In the genomic region with DNA sequence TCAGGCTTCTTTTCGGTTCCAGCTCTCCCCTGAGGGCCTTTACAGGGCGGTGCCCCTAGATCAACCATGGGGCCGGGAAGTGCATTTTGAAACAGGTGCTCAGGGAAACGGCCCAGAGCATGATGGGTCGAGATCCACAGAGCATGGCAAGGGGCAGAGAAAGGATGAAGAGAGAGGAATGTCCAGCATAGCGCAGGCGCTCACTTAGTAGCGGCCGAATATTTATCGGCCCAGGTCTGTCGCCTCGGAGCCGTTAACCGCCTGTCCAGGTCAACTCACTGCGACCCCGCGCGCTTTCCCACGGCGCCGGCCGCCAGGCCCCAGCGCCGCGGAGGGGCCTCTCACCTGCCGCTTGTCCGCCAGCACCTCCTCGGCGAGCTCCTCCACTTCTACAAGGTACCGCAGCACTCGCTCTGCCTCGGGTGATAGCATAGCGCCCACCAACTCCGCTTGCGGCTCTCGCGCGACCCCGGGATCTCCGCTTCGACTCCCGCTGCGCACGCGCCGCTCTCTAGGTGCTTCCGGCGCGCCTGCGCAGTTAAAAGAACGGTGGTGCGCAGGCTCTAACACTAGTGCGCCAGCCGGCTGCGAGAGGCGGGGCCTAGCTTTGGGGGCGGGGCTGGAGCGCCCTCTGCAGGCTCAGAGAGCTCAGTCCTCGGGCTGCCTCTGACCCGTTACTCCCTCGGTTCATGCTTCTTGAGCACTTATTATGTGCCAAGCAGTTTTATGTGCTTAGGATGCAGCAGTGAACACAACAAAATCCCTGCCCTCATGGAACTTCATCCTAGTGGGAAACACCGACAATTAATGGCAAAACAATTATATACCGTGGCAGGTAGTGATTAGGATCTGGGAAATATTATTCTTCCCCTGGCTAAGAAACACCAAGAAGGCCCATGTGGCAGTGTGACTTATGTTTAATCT, we compare ENCODE assay signal across 8 cellular contexts. TPM values are rescaled to one million over a fixed set of nuclear protein-coding genes. Genes with fewer than 3 reads are reported as not detected.
DNase-seq lines count a peak whose midpoint lies in the region; ATAC-seq and TF ChIP-seq lines count a peak whose summit lies in the region.

A gene (minus strand): TSS at position 517 of the 924 bp plus-strand sequence. CDS start 85 bp downstream, at position 432.

- H2AK5ac ChIP-seq in IMR-90 (ENCODE audit: low read depth, low read length): peak within 1 kb of the TSS; percentile 32; the same call in 1 of the 2 replicates

- TF ChIP-seq CTCF in IMR-90 (conservative IDR thresholded peaks at IDR 0.05; ENCODE audit: low read depth, low read length): peak; percentile 98
- TF ChIP-seq CTCF in OCI-LY3 (IDR thresholded peaks at IDR 0.05; ENCODE audit: low read depth, low read length): peak; percentile 94
- peak; percentile 96 for TF ChIP-seq CTCF in mucosa of descending colon (IDR thresholded peaks at IDR 0.05)

- dilution Hi-C loops in IMR-90 (cut with HindIII; ENCODE audit: low sequenced_read_pairs, unreplicated experiment): no loop called here

- peak within 1 kb of the TSS; percentile 75; the same call in 1 of the 2 replicates for H3K56ac ChIP-seq in IMR-90 (ENCODE audit: extremely low read depth, insufficient read depth, low read length)

- no peaks in the 10 kb centered on the region for H3K9me1 ChIP-seq in IMR-90 (ENCODE audit: insufficient read depth, low read length)

- no peaks in the 10 kb centered on the region; the same call in 1 of the 2 replicates for H4K20me1 ChIP-seq in IMR-90 (ENCODE audit: insufficient read depth, low read length)
- H4K20me1 ChIP-seq in OCI-LY3 (ENCODE audit: insufficient read depth, low read length): peaks cover 17% of the 10 kb centered on the region

- peaks cover 16 to 30% of the 10 kb centered on the region in 2 experiments for H3K79me1 ChIP-seq in IMR-90 (ENCODE audit: low read depth in 1 of 2, low read length in 2 of 2)

- H2BK5ac ChIP-seq in IMR-90 (ENCODE audit: low read depth, low read length, poor library complexity, severe bottlenecking): peak within 1 kb of the TSS; percentile 40

- peak within 1 kb of the TSS; percentile 43 for H3K4ac ChIP-seq in IMR-90 (ENCODE audit: low read depth, low read length)

- 0 out of 2 replicates have a peak within 1 kb of the TSS, but pooled peaks have one; percentile 44 for H4K5ac ChIP-seq in IMR-90 (ENCODE audit: low read depth, low read length)

- peak within 1 kb of the TSS; percentile 84; the same call in 1 of the 2 replicates for H3K23ac ChIP-seq in IMR-90 (ENCODE audit: low read depth, low read length)

- H2AFZ ChIP-seq in IMR-90 (replicated peaks; ENCODE audit: low read length, poor library complexity) (peak within 1 kb of the TSS; percentile 97), OCI-LY3 (ENCODE audit: low read depth, low read length) (peak within 1 kb of the TSS; percentile 28; the same call in 1 of the 2 replicates)

- peaks cover 6% of the 10 kb centered on the region for H3K4me1 ChIP-seq in IMR-90 (ENCODE audit: control insufficient read depth, insufficient read depth, low read length)
- H3K4me1 ChIP-seq in OCI-LY3 (ENCODE audit: low read length): peaks cover 24% of the 10 kb centered on the region
- H3K4me1 ChIP-seq in mucosa of descending colon (ENCODE audit: low read depth): peaks cover 7% of the 10 kb centered on the region

- 0% methylated on average over 44 of the region's 63 CpGs; no CpG with 5 or more reads in 1 of the 2 experiments for WGBS in IMR-90 (ENCODE audit: extremely low coverage in 2 of 2, insufficient read length in 1 of 2), 2 experiments

- no TSS peak for BruUV-seq in IMR-90 (replicated peaks; lab: Mats Ljungman, UMichigan)

- POLR2A ChIA-PET in IMR-90 (lab: Charles Lee; ENCODE audit: unreplicated experiment): interaction anchor here (0.6 kb wide), 1 partner anchor 71 kb away, joined by 3 read pairs; no protein-coding TSS in a partner anchor

- CTCF ChIA-PET in IMR-90 (lab: Yijun Ruan, JAX): interaction anchor here (0.8 to 1.4 kb wide), 10 partner anchors 12 to 140 kb away, joined by 3 to 6 read pairs (median 3); no protein-coding TSS in a partner anchor

- no peak within 1 kb of the TSS for H3K18ac ChIP-seq in IMR-90 (ENCODE audit: low read depth, low read length)

- peak within 1 kb of the TSS; percentile 83 for H3K4me3 ChIP-seq in IMR-90 (ENCODE audit: insufficient read depth, low read depth, low read length)
- peak within 1 kb of the TSS; percentile 94 for H3K4me3 ChIP-seq in OCI-LY3 (ENCODE audit: low read length)
- H3K4me3 ChIP-seq in mucosa of descending colon: peak within 1 kb of the TSS; percentile 90

- H3K36me3 ChIP-seq in IMR-90 (ENCODE audit: control insufficient read depth, insufficient read depth, low read length) (peaks cover 20% of the 10 kb centered on the region), OCI-LY3 (replicated peaks; ENCODE audit: low read depth, low read length) (peaks cover 36% of the 10 kb centered on the region), mucosa of descending colon (ENCODE audit: low read depth) (peaks cover 15% of the 10 kb centered on the region)

- H2BK20ac ChIP-seq in IMR-90 (ENCODE audit: low read depth, low read length): no peak within 1 kb of the TSS

- H3K14ac ChIP-seq in IMR-90 (replicated peaks; ENCODE audit: low read depth, low read length): peak within 1 kb of the TSS; percentile 57; the same call in 1 of the 2 replicates

- peak within 1 kb of the TSS; percentile 41 for H4K91ac ChIP-seq in IMR-90 (ENCODE audit: insufficient read depth, low read depth, low read length)

- H2AK9ac ChIP-seq in IMR-90 (replicated peaks; ENCODE audit: low read depth, low read length, poor library complexity): peak within 1 kb of the TSS; percentile 77

- no peak within 1 kb of the TSS for H2BK120ac ChIP-seq in IMR-90 (ENCODE audit: low read depth, low read length)

- ATAC-seq in GM21529 (IDR thresholded peaks at IDR 0.05; ENCODE audit: unreplicated experiment) (peak; percentile 86), IMR-90 (ENCODE audit: low read depth) (peak; percentile 100), mucosa of descending colon (peak; percentile 100)

- no peak within 1 kb of the TSS for H2BK15ac ChIP-seq in IMR-90 (ENCODE audit: low read depth, low read length)

- TF ChIP-seq RAD21 in IMR-90 (IDR thresholded peaks at IDR 0.05; ENCODE audit: low read length): peak; percentile 67

- H3K9me3 ChIP-seq in IMR-90 (ENCODE audit: control insufficient read depth, insufficient read depth, low read length) (peaks cover 2% of the 10 kb centered on the region; the same call in 1 of the 2 replicates), OCI-LY3 (ENCODE audit: insufficient read depth, low read length) (no peaks in the 10 kb centered on the region), mucosa of descending colon (no peaks in the 10 kb centered on the region)

- intact Hi-C loops in IMR-90 (cut with micrococcal nuclease) (loop anchor here (1.0 to 2.0 kb wide), 3 partner anchors 99 to 141 kb away; no protein-coding TSS in a partner anchor), mucosa of descending colon (cut with DNase I, micrococcal nuclease) (loop anchor here in 1 of 2 donors (10.0 kb wide), 1 partner anchor 97 kb away; no protein-coding TSS in a partner anchor)

- DNase-seq in DMS53 treated with DMSO at 0.1 percent for 48 hours (lab: John Stamatoyannopoulos, UW; ENCODE audit: unreplicated experiment) (peak; percentile 92), IMR-90 (peak; percentile 93), epithelial cell of prostate (ENCODE audit: low read depth, low spot score) (peak; percentile 62), mucosa of descending colon (peak; percentile 96 to 98 (median 97))
- DNase-seq in activated CD8-positive, alpha-beta memory T cell treated with anti-CD3 and anti-CD28 coated beads, Interleukin-2, amount 50 U/mL, for 48 hours: peak; percentile 98
- DNase-seq in stimulated activated CD8-positive, alpha-beta memory T cell treated with anti-CD3 and anti-CD28 coated beads, Interleukin-4, amount 100 ng/mL, for 1 hour (ENCODE audit: low read depth in 2 of 2, low spot score in 1 of 2): peak; percentile 94 to 96

- H3K27ac ChIP-seq in IMR-90 (ENCODE audit: insufficient read depth, low read length) (peak within 1 kb of the TSS; percentile 66), OCI-LY3 (ENCODE audit: low read length) (peak within 1 kb of the TSS; percentile 39), epithelial cell of prostate (peak within 1 kb of the TSS; percentile 9)

- peaks cover 10% of the 10 kb centered on the region for H3K27me3 ChIP-seq in IMR-90 (ENCODE audit: control insufficient read depth, insufficient read depth, low read length)
- H3K27me3 ChIP-seq in OCI-LY3 (ENCODE audit: low read depth, low read length): no peaks in the 10 kb centered on the region

- H3K79me2 ChIP-seq in OCI-LY3 (ENCODE audit: low read length): peaks cover 38% of the 10 kb centered on the region

- TF ChIP-seq POLR2A in IMR-90 (IDR thresholded peaks at IDR 0.05; ENCODE audit: low read depth, low read length): peak; percentile 87

- H3K4me2 ChIP-seq in IMR-90 (ENCODE audit: low read depth, low read length) (peak within 1 kb of the TSS; percentile 97), OCI-LY3 (ENCODE audit: low read length) (peak within 1 kb of the TSS; percentile 99)

- H4K8ac ChIP-seq in IMR-90 (ENCODE audit: low read depth in 2 of 2, low read length in 2 of 2): peak within 1 kb of the TSS; percentile 89 to 93

- in situ Hi-C loops in IMR-90 (cut with MboI; ENCODE audit: low sequenced_read_pairs): loop anchor here (10.0 kb wide), 2 partner anchors 97 to 127 kb away; no protein-coding TSS in a partner anchor

- peak within 1 kb of the TSS; percentile 82 for H3K9ac ChIP-seq in IMR-90 (ENCODE audit: low read depth, low read length)
- H3K9ac ChIP-seq in OCI-LY3 (ENCODE audit: low read length): peak within 1 kb of the TSS; percentile 95

TF ChIP-seq in IMR-90, 13 proteins besides CTCF, POLR2A, EP300 and RAD21 (continues in another document):
- TF ChIP-seq CEBPB (IDR thresholded peaks at IDR 0.05; ENCODE audit: low read depth, low read length) (no peak), CHD1 (IDR thresholded peaks at IDR 0.05; ENCODE audit: low read depth, low read length) (no peak), NFE2L2 (IDR thresholded peaks at IDR 0.05; ENCODE audit: low read depth, low read length) (no peak), MXI1 (IDR thresholded peaks at IDR 0.05; ENCODE audit: borderline replicate concordance, low read depth, low read length) (no peak), FOS (IDR thresholded peaks at IDR 0.05; ENCODE audit: low read depth, low read length) (no peak), MAFK (IDR thresholded peaks at IDR 0.05; ENCODE audit: low read depth, low read length) (no peak), RCOR1 (IDR thresholded peaks at IDR 0.05; ENCODE audit: insufficient replicate concordance, low read length) (no peak), MAZ (IDR thresholded peaks at IDR 0.05; ENCODE audit: borderline replicate concordance, low read depth, low read length) (peak; percentile 74; the same call in 1 of the 2 replicates), BHLHE40 (IDR thresholded peaks at IDR 0.05; ENCODE audit: low read depth, low read length) (no peak), RFX5 (IDR thresholded peaks at IDR 0.05; ENCODE audit: low read depth, low read length) (no peak)

RNA-seq across cellular contexts. Expression of the gene that starts here (rescaled TPM):
- total RNA-seq in IMR-90 (2012; rRNA removed) (5.0 and 5.8 TPM in 2 replicates), mucosa of descending colon (10 to 100 TPM in 1 of 3 donors, 1 to 10 TPM in 2; 9.2 to 10.0 (median 9.9) TPM)
- polyA plus RNA-seq in IMR-90 (2012; rRNA removed): 15.7 and 16.0 TPM in 2 replicates
- 12.2 and 15.0 TPM in 2 replicates for polyA plus RNA-seq in IMR-90 (2012; cell fraction: cytosol; rRNA removed)
- 6.9 and 8.3 TPM in 2 replicates for polyA plus RNA-seq in IMR-90 (2012; cell fraction: nucleus; rRNA removed; ENCODE audit: low replicate concordance)

Comparison
In these comparisons a context has a peak if more than half of its experiments do, and no peak if none do; other contexts are left out.
1. Peak in every context shown above with its lines: DNase-seq, ATAC-seq, H3K4me3 ChIP-seq and H3K27ac ChIP-seq.
2. H3K27ac ChIP-seq: peak in every context shown above with its lines; median percentile 66 in IMR-90; 39 in OCI-LY3; 9 in epithelial cell of prostate.